In the genomic region with DNA sequence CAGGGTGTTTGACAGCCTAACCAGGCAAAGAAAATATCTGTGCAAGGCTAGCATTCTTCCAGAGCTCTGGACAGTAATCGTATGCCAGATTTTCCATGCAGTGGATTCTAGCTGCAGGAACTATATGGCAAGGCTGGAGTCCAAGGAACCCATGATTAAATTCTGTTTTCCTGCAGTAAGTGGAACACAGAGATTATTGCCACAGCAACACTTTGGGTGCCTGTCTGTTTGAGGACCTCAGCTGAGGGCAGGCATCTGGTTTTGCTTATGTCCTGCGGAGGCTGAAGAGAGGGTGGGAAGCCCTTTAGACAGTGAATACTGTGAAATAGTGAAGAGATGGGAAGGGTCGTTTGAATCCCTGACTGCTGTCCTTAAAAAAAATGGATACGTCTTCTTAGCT, we compare ENCODE assay signal across 14 cellular contexts.
A peak's percentile ranks its signal among the peaks of the same experiment; 100 is the strongest.
DNase-seq lines count a peak whose midpoint lies in the region; ATAC-seq and TF ChIP-seq lines count a peak whose summit lies in the region.
"Had no signal": no experiment of that assay in that cellular context is flagged by ENCODE, and none has a peak within 500 bp of the region (broad histone marks: within the 10 kb centered on the region; RNA-seq: fewer than 3 reads in every experiment).

No MANE protein-coding gene starts in this region.

- H3K4me1 Mint-ChIP-seq in activated naive CD8-positive, alpha-beta T cell treated with anti-CD3 and anti-CD28 coated beads, Interleukin-2, amount 10 ng/mL, durations not matched to agents 7 days and 5 days = peaks cover 2% of the 10 kb centered on the region

- H3K27ac Mint-ChIP-seq in activated naive CD8-positive, alpha-beta T cell treated with anti-CD3 and anti-CD28 coated beads, Interleukin-2, amount 10 ng/mL, durations not matched to agents 7 days and 5 days = peak overlapping the region; percentile 79
- H3K27ac Mint-ChIP-seq: CD14-positive monocyte had no signal

- intact Hi-C loops in right cardiac atrium (cut with DNase I) = no loop called here

- DNase-seq in AG09309 (ENCODE audit: low read depth) (peak; percentile 13), GM12864 (ENCODE audit: low read depth) (no peak), right cardiac atrium (peak in 1 of 3 donors; percentile 62), T-helper 9 cell (no peak), foreskin melanocyte (no peak), NCI-H2029 (lab: John Stamatoyannopoulos, UW) (no peak)
- DNase-seq in activated naive CD8-positive, alpha-beta T cell treated with anti-CD3 and anti-CD28 coated beads, Interleukin-2, amount 10 ng/mL, durations not matched to agents 7 days and 5 days = no peak
- DNase-seq: caudate nucleus; foreskin fibroblast; GOT3; NCI-H748 treated with DMSO at 0.1 percent for 48 hours; stimulated activated CD8-positive, alpha-beta memory T cell treated with anti-CD3 and anti-CD28 coated beads, Interleukin-4, amount 100 ng/mL, for 48 hours had no signal

- no peaks in the 10 kb centered on the region for H3K9me3 ChIP-seq in right cardiac atrium (ENCODE audit: control insufficient read depth, low read length)

- peak overlapping the region; percentile 87 for H3K27ac ChIP-seq in right cardiac atrium (ENCODE audit: low read length)

- H3K9me3 Mint-ChIP-seq in activated naive CD8-positive, alpha-beta T cell treated with anti-CD3 and anti-CD28 coated beads, Interleukin-2, amount 10 ng/mL, durations not matched to agents 7 days and 5 days = no peaks in the 10 kb centered on the region
- H3K9me3 Mint-ChIP-seq: CD14-positive monocyte had no signal

- peak overlapping the region; percentile 65 for H3K4me3 Mint-ChIP-seq in activated naive CD8-positive, alpha-beta T cell treated with anti-CD3 and anti-CD28 coated beads, Interleukin-2, amount 10 ng/mL, durations not matched to agents 7 days and 5 days
- H3K4me3 Mint-ChIP-seq: CD14-positive monocyte had no signal

- peaks cover 16% of the 10 kb centered on the region for H3K4me1 ChIP-seq in right cardiac atrium (ENCODE audit: control insufficient read depth, insufficient read depth, low read length)

- POLR2A ChIA-PET in activated naive CD8-positive, alpha-beta T cell treated with anti-CD3 and anti-CD28 coated beads, Interleukin-2, amount 10 ng/mL, durations not matched to agents 7 days and 5 days (lab: Charles Lee) = interaction anchor here (0.8 to 2.3 kb wide), 2 partner anchors 8 to 17 kb away, joined by 3 to 9 read pairs; no protein-coding TSS in a partner anchor

- H3K4me3 ChIP-seq in AG09309 (ENCODE audit: control insufficient read depth, low read depth, low read length) (no peak overlapping the region), GM12864 (ENCODE audit: low read depth, low read length) (peak overlapping the region; percentile 50), right cardiac atrium (ENCODE audit: low read length) (no peak overlapping the region)

- no peak for ATAC-seq in activated naive CD8-positive, alpha-beta T cell treated with anti-CD3 and anti-CD28 coated beads, Interleukin-2, amount 10 ng/mL, durations not matched to agents 7 days and 5 days (ENCODE audit: low read depth)
- ATAC-seq in right cardiac atrium (peak; percentile 76 to 78), GM18909 (IDR thresholded peaks at IDR 0.05; ENCODE audit: poor library complexity, unreplicated experiment) (no peak)

- TF ChIP-seq CTCF in AG09309 (IDR thresholded peaks at IDR 0.05; ENCODE audit: control insufficient read depth, insufficient read depth, low read depth, low read length, missing control alignments) (no peak), GM12864 (IDR thresholded peaks at IDR 0.05; ENCODE audit: low read depth, low read length, missing control alignments) (no peak)

- H3K27me3 Mint-ChIP-seq in activated naive CD8-positive, alpha-beta T cell treated with anti-CD3 and anti-CD28 coated beads, Interleukin-2, amount 10 ng/mL, durations not matched to agents 7 days and 5 days = no peaks in the 10 kb centered on the region

- no peaks in the 10 kb centered on the region for H3K27me3 ChIP-seq in right cardiac atrium (ENCODE audit: control insufficient read depth, insufficient read depth)

- 31% methylated on average over 4 of the region's 4 CpGs for WGBS in right cardiac atrium

- H3K36me3 Mint-ChIP-seq in activated naive CD8-positive, alpha-beta T cell treated with anti-CD3 and anti-CD28 coated beads, Interleukin-2, amount 10 ng/mL, durations not matched to agents 7 days and 5 days = peaks cover 9% of the 10 kb centered on the region
- H3K36me3 Mint-ChIP-seq: CD14-positive monocyte had no signal

Comparison
In these comparisons a context has a peak if more than half of its experiments do, and no peak if none do; other contexts are left out.
1. ATAC-seq: peak in right cardiac atrium (2 of 2); none in activated naive CD8-positive, alpha-beta T cell treated with anti-CD3 and anti-CD28 coated beads, Interleukin-2, amount 10 ng/mL, durations not matched to agents 7 days and 5 days (single experiment) and GM18909 (single experiment).